10 cellular contexts compared by ENCODE assay signal in the genomic region with DNA sequence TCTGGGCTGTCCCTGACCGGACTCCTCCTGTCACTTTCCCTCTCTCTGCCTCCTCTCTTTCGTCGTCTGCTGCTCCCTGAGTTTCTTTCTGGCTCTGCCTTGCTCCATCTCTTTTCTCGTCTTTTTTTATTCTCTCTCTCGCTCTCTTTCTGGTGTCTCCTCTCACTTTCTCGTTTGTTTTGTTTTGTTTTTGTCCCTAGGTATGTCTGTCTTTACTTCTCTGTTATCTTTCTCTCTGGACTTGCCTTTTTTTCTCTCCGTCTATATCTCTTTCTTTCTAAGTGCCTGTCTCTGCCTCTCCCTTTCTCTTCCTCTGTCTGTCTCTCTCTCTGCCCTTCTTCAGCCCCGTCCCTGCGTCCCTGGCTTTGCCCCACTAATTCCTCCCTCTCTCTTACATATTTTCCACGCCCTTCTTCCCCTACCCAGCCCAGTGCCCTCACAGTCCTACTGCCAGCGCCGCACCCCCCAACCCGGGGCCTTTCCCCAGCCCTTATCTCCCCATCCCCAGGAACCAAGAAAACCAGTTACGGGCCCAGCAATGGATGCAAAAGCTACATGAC. TPM values are rescaled to one million over a fixed set of nuclear protein-coding genes. Genes with fewer than 3 reads are reported as not detected.
DNase-seq lines count a peak whose midpoint lies in the region; ATAC-seq, FAIRE-seq and TF ChIP-seq lines count a peak whose summit lies in the region.
"Had no signal": no experiment of that assay in that cellular context is flagged by ENCODE, and none has a peak within 500 bp of the region (broad histone marks: within the 10 kb centered on the region; RNA-seq: fewer than 3 reads in every experiment).

No MANE protein-coding gene starts in this region.

- H3K27me3 Mint-ChIP-seq in GM23338 (ENCODE audit: insufficient read depth, low read depth, poor library complexity), result peaks cover 26% of the 10 kb centered on the region
- peaks cover 29% of the 10 kb centered on the region for H3K27me3 Mint-ChIP-seq in activated naive CD8-positive, alpha-beta T cell treated with anti-CD3 and anti-CD28 coated beads, Interleukin-2, amount 10 ng/mL, durations not matched to agents 7 days and 5 days

- H3K4me3 ChIP-seq in A549 (no peak overlapping the region), GM23338 (peak overlapping the region; percentile 46), mucosa of rectum (ENCODE audit: low read length in 2 of 2) (peak overlapping the region; percentile 51 to 71)

- H3F3A ChIP-seq in GM23338 (replicated peaks; ENCODE audit: low read depth), result no peaks in the 10 kb centered on the region

- DNase-seq in A549 (ENCODE audit: low read depth in 1 of 2, low spot score in 1 of 2) (no peak), GM23338 (ENCODE audit: low spot score) (no peak), urothelium cell line (ENCODE audit: low spot score) (no peak)
- DNase-seq in activated naive CD8-positive, alpha-beta T cell treated with anti-CD3 and anti-CD28 coated beads, Interleukin-2, amount 10 ng/mL, durations not matched to agents 7 days and 5 days, result no peak
- no peak for DNase-seq in effector CD8-positive, alpha-beta T cell (lab: John Stamatoyannopoulos, UW)
- DNase-seq in stimulated activated CD8-positive, alpha-beta memory T cell treated with anti-CD3 and anti-CD28 coated beads, Interleukin-4, amount 100 ng/mL, for 48 hours, result no peak

- no peaks in the 10 kb centered on the region; the same call in 2 of the 3 replicates for H3K36me3 Mint-ChIP-seq in GM23338 (ENCODE audit: low read depth)
- no peaks in the 10 kb centered on the region for H3K36me3 Mint-ChIP-seq in activated naive CD8-positive, alpha-beta T cell treated with anti-CD3 and anti-CD28 coated beads, Interleukin-2, amount 10 ng/mL, durations not matched to agents 7 days and 5 days

- H3K27me3 ChIP-seq in GM23338 (ENCODE audit: insufficient read depth), result peaks cover 3% of the 10 kb centered on the region; the same call in 1 of the 2 replicates
- H3K27me3 ChIP-seq in mucosa of rectum (ENCODE audit: control insufficient read depth in 2 of 2, insufficient read depth in 2 of 2, low read length in 2 of 2), result peaks cover 0 to 8% of the 10 kb centered on the region in 2 donors

- no peaks in the 10 kb centered on the region for H3K9me2 ChIP-seq in GM23338 (ENCODE audit: insufficient read depth)

- H3K4me2 ChIP-seq in A549 (peak overlapping the region; percentile 76), GM23338 (peak overlapping the region; percentile 69)

- H3K9me3 ChIP-seq in A549 (no peaks in the 10 kb centered on the region), mucosa of rectum (ENCODE audit: control insufficient read depth in 2 of 2, low read length in 2 of 2) (no peaks in the 10 kb centered on the region)

- TF ChIP-seq RAD21 in A549 (conservative IDR thresholded peaks at IDR 0.05 in 1 of 2, IDR thresholded peaks at IDR 0.05 in 1 of 2), result no peak

- H3K9me3 Mint-ChIP-seq in GM23338, result peaks cover 4% of the 10 kb centered on the region; the same call in 2 of the 3 replicates
- H3K9me3 Mint-ChIP-seq in activated naive CD8-positive, alpha-beta T cell treated with anti-CD3 and anti-CD28 coated beads, Interleukin-2, amount 10 ng/mL, durations not matched to agents 7 days and 5 days, result no peaks in the 10 kb centered on the region

- H3K27ac ChIP-seq in A549 (peak overlapping the region in 1 of 2 experiments; percentile 79; a peak in 3 of 6 replicates), GM23338 (ENCODE audit: low read depth) (no peak overlapping the region), mucosa of rectum (ENCODE audit: low read depth in 2 of 2, low read length in 2 of 2) (no peak overlapping the region)
- H3K27ac ChIP-seq: epithelial cell of prostate had no signal

- H3K27ac Mint-ChIP-seq in GM23338, result no peak overlapping the region
- no peak overlapping the region for H3K27ac Mint-ChIP-seq in activated naive CD8-positive, alpha-beta T cell treated with anti-CD3 and anti-CD28 coated beads, Interleukin-2, amount 10 ng/mL, durations not matched to agents 7 days and 5 days

- H3K79me2 ChIP-seq in GM23338 (replicated peaks; ENCODE audit: insufficient read depth), result no peaks in the 10 kb centered on the region

- no peaks in the 10 kb centered on the region for H3K36me3 ChIP-seq in GM23338 (ENCODE audit: insufficient read depth)
- no peaks in the 10 kb centered on the region for H3K36me3 ChIP-seq in mucosa of rectum (ENCODE audit: control insufficient read depth in 2 of 2, insufficient read depth in 2 of 2, low read length in 2 of 2)

- no peak overlapping the region for H3K9ac ChIP-seq in mucosa of rectum (ENCODE audit: low read depth in 1 of 2, low read length in 2 of 2)

- H3K4me1 ChIP-seq in A549, result peaks cover 25% of the 10 kb centered on the region
- H3K4me1 ChIP-seq in GM23338 (ENCODE audit: insufficient read depth), result peaks cover 11% of the 10 kb centered on the region
- peaks cover 4 to 6% of the 10 kb centered on the region in 2 donors for H3K4me1 ChIP-seq in mucosa of rectum (ENCODE audit: control insufficient read depth in 2 of 2, insufficient read depth in 2 of 2, low read length in 2 of 2)

- peak overlapping the region; percentile 76 for H2AFZ ChIP-seq in GM23338

- H4K20me1 ChIP-seq in GM23338 (replicated peaks; ENCODE audit: insufficient read depth), result no peaks in the 10 kb centered on the region

- H3K4me1 Mint-ChIP-seq in GM23338, result peaks cover 22% of the 10 kb centered on the region
- H3K4me1 Mint-ChIP-seq in activated naive CD8-positive, alpha-beta T cell treated with anti-CD3 and anti-CD28 coated beads, Interleukin-2, amount 10 ng/mL, durations not matched to agents 7 days and 5 days, result peaks cover 8% of the 10 kb centered on the region

- TF ChIP-seq EP300 in A549 (IDR thresholded peaks at IDR 0.05), result 0 out of 5 replicates have a peak, but pooled peaks of 1 of the 2 experiments have one; percentile 13

- no peak for FAIRE-seq in A549 (lab: Jason Lieb, UNC)
- FAIRE-seq in urothelium cell line (lab: Jason Lieb, UNC), result no peak
- FAIRE-seq: H54 had no signal

- CTCF ChIA-PET in A549 (lab: Yijun Ruan, JAX), result interaction anchor here (0.6 to 58.9 kb wide), 22 partner anchors 7 to 902 kb away, joined by 3 to 2247 read pairs (median 6); a partner anchor contains a TSS

- POLR2A ChIA-PET in A549 (lab: Yijun Ruan, JAX), result no interaction called here
- POLR2A ChIA-PET in activated naive CD8-positive, alpha-beta T cell treated with anti-CD3 and anti-CD28 coated beads, Interleukin-2, amount 10 ng/mL, durations not matched to agents 7 days and 5 days (lab: Charles Lee), result no interaction called here

- no peak for TF ChIP-seq CTCF in A549 (IDR thresholded peaks at IDR 0.05)
- no peak for TF ChIP-seq CTCF in GM23338 (conservative IDR thresholded peaks at IDR 0.05; ENCODE audit: low read depth in 2 of 2)

- 61% methylated on average over 14 of the region's 14 CpGs for WGBS in A549 (ENCODE audit: missing lambda C conversion rate)

- ATAC-seq in A549 (no peak), GM23338 (peak; percentile 6), GM18870 (IDR thresholded peaks at IDR 0.05; ENCODE audit: unreplicated experiment) (no peak)
- ATAC-seq in activated naive CD8-positive, alpha-beta T cell treated with anti-CD3 and anti-CD28 coated beads, Interleukin-2, amount 10 ng/mL, durations not matched to agents 7 days and 5 days (ENCODE audit: low read depth), result no peak

- TF ChIP-seq POLR2A in A549 (IDR thresholded peaks at IDR 0.05; ENCODE audit: low read length), result no peak

- H3K4me3 Mint-ChIP-seq in GM23338, result peak overlapping the region; percentile 52
- H3K4me3 Mint-ChIP-seq in activated naive CD8-positive, alpha-beta T cell treated with anti-CD3 and anti-CD28 coated beads, Interleukin-2, amount 10 ng/mL, durations not matched to agents 7 days and 5 days, result peak overlapping the region; percentile 17

TF ChIP-seq in A549, 52 proteins besides CTCF, POLR2A, EP300 and RAD21:
- TF ChIP-seq NPAS2 (CRISPR knock-in tag; IDR thresholded peaks at IDR 0.05; ENCODE audit: borderline replicate concordance) (no peak), RARB (CRISPR knock-in tag; IDR thresholded peaks at IDR 0.05) (peak; percentile 28; the same call in 1 of the 2 replicates)

TF ChIP-seq in GM23338, 12 proteins besides CTCF, POLR2A, EP300 and RAD21 (continues in another document):
- TF ChIP-seq EZH2 (IDR thresholded peaks at IDR 0.05; ENCODE audit: low read depth, unreplicated experiment) (no peak), NANOG (IDR thresholded peaks at IDR 0.05; ENCODE audit: borderline replicate concordance) (no peak), STAT1 (IDR thresholded peaks at IDR 0.05; ENCODE audit: unreplicated experiment) (no peak)

RNA-seq across cellular contexts. Expression of a gene that starts 48.1 kb away (rescaled TPM):
- 75.2 and 79.7 TPM in 2 replicates for polyA plus RNA-seq in A549 (2011; rRNA removed)
- polyA plus RNA-seq in A549 (2012; cell fraction: cytosol; rRNA removed), result 163 and 237 TPM in 2 replicates
- polyA plus RNA-seq in A549 (2012; cell fraction: nucleus; rRNA removed), result 317 and 432 TPM in 2 replicates
- polyA plus RNA-seq in A549 (2017; fragmentation: RNase III; extraction: RNeasy Plus Mini Kit Qiagen cat#74134 plus additional on column Dnase treatment), result 94.9 to 128 TPM (median 123 TPM) in 3 replicates
- polyA minus RNA-seq in A549 (2011; rRNA and poly(A)+ RNA removed), result 133 and 167 TPM in 2 replicates
- 60.0 and 63.2 TPM in 2 replicates for total RNA-seq in GM23338 (2014; rRNA removed; shearing (Covaris generic))
- polyA plus RNA-seq in GM23338 (2016; fragmentation: Nextera tagmentation; extraction: Ambion mirVana), result 69.8 and 74.6 TPM in 2 replicates
- total RNA-seq in activated naive CD8-positive, alpha-beta T cell treated with anti-CD3 and anti-CD28 coated beads, Interleukin-2, amount 10 ng/mL, durations not matched to agents 7 days and 5 days, result 100 to 1,000 TPM; 139 to 140 TPM
